13 cellular contexts compared by ENCODE assay signal in the genomic region with DNA sequence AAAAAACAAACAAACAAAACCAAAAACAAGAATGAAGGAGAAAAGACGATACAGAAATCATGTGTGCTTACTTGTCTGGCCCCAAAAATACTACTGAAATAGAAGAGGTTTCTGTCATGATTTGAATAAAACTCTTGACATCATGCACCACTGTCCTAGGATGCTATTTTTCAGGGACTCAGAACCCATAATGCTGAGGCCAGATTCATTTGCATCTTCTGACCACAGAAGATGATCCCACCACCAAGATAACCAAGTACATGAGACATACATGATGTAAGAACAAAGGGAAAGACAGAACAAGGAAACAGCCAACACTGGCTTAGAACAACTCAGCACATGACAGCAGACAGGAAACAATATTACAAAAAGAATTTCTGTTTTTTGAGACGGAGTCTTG. TPM values are rescaled to one million over a fixed set of nuclear protein-coding genes. Genes with fewer than 3 reads are reported as not detected.
DNase-seq lines count a peak whose midpoint lies in the region; ATAC-seq and TF ChIP-seq lines count a peak whose summit lies in the region.
"Had no signal": no experiment of that assay in that cellular context is flagged by ENCODE, and none has a peak within 500 bp of the region (broad histone marks: within the 10 kb centered on the region; RNA-seq: fewer than 3 reads in every experiment).

No MANE protein-coding gene starts in this region.

- H3K4me1 ChIP-seq in colonic mucosa = peaks cover 14% of the 10 kb centered on the region
- H3K4me1 ChIP-seq: A549 had no signal

- H3K36me3 Mint-ChIP-seq in activated CD4-positive, alpha-beta T cell treated with anti-CD3 and anti-CD28 coated beads, Interleukin-2, amount 10 ng/mL, durations not matched to agents 7 days and 5 days (ENCODE audit: low read depth) = peaks cover 53% of the 10 kb centered on the region

- CTCF ChIA-PET in activated CD4-positive, alpha-beta T cell treated with anti-CD3 and anti-CD28 coated beads, Interleukin-2, amount 10 ng/mL, durations not matched to agents 7 days and 5 days (lab: Charles Lee) = no interaction called here

- H3K9ac ChIP-seq in colonic mucosa (ENCODE audit: low read depth in 2 of 2, low read length in 2 of 2) = no peak overlapping the region

- no peaks in the 10 kb centered on the region for H3K27me3 ChIP-seq in colonic mucosa

- H3K27me3 Mint-ChIP-seq in activated CD4-positive, alpha-beta T cell treated with anti-CD3 and anti-CD28 coated beads, Interleukin-2, amount 10 ng/mL, durations not matched to agents 7 days and 5 days = no peaks in the 10 kb centered on the region
- no peaks in the 10 kb centered on the region for H3K27me3 Mint-ChIP-seq in stimulated activated naive CD8-positive, alpha-beta T cell treated with anti-CD3 and anti-CD28 coated beads, Interleukin-15, amount 100 ng/mL, for 72 hours

- H3K27ac ChIP-seq in colonic mucosa = no peak overlapping the region
- H3K27ac ChIP-seq: A549 had no signal

- peaks cover 4% of the 10 kb centered on the region for H3K36me3 ChIP-seq in colonic mucosa

- no peak for TF ChIP-seq CTCF in colonic mucosa (IDR thresholded peaks at IDR 0.05)

- H3K27ac Mint-ChIP-seq in activated CD4-positive, alpha-beta T cell treated with anti-CD3 and anti-CD28 coated beads, Interleukin-2, amount 10 ng/mL, durations not matched to agents 7 days and 5 days = peak overlapping the region; percentile 65
- H3K27ac Mint-ChIP-seq in stimulated activated naive CD8-positive, alpha-beta T cell treated with anti-CD3 and anti-CD28 coated beads, Interleukin-15, amount 100 ng/mL, for 72 hours = peak overlapping the region; percentile 29 to 44

- H3K9me3 ChIP-seq in colonic mucosa = no peaks in the 10 kb centered on the region

- H3K4me1 Mint-ChIP-seq in activated CD4-positive, alpha-beta T cell treated with anti-CD3 and anti-CD28 coated beads, Interleukin-2, amount 10 ng/mL, durations not matched to agents 7 days and 5 days = peaks cover 39% of the 10 kb centered on the region
- H3K4me1 Mint-ChIP-seq in stimulated activated naive CD8-positive, alpha-beta T cell treated with anti-CD3 and anti-CD28 coated beads, Interleukin-15, amount 100 ng/mL, for 72 hours = peaks cover 52% of the 10 kb centered on the region

- no peak for DNase-seq in activated CD4-positive, alpha-beta T cell treated with anti-CD3 and anti-CD28 coated beads, Interleukin-2, amount 10 ng/mL, durations not matched to agents 7 days and 5 days
- no peak for DNase-seq in activated CD4-positive, alpha-beta T cell treated with anti-CD3 and anti-CD28 coated beads, Interleukin-2, amount 50 U/mL, for 4 hours
- DNase-seq in amniotic epithelial cell (ENCODE audit: low read depth) (peak; percentile 82), colonic mucosa (no peak), DMS79 (lab: John Stamatoyannopoulos, UW) (no peak), NCI-H1930 (lab: John Stamatoyannopoulos, UW) (no peak)
- DNase-seq in stimulated activated naive CD8-positive, alpha-beta T cell treated with anti-CD3 and anti-CD28 coated beads, Interleukin-15, amount 100 ng/mL, for 72 hours = peak in 1 of 2 donors; percentile 24
- DNase-seq: central memory CD4-positive, alpha-beta T cell; kidney glomerular epithelial cell; SHP77 treated with DMSO at 0.1 percent for 48 hours had no signal

- peak; percentile 51 for ATAC-seq in HG03439 (IDR thresholded peaks at IDR 0.05; ENCODE audit: unreplicated experiment)
- ATAC-seq in stimulated activated naive CD8-positive, alpha-beta T cell treated with anti-CD3 and anti-CD28 coated beads, Interleukin-15, amount 100 ng/mL, for 72 hours = peak; percentile 69
- ATAC-seq: A549, HepG2 had no signal

- H3K9me3 Mint-ChIP-seq in activated CD4-positive, alpha-beta T cell treated with anti-CD3 and anti-CD28 coated beads, Interleukin-2, amount 10 ng/mL, durations not matched to agents 7 days and 5 days = no peaks in the 10 kb centered on the region
- no peaks in the 10 kb centered on the region for H3K9me3 Mint-ChIP-seq in stimulated activated naive CD8-positive, alpha-beta T cell treated with anti-CD3 and anti-CD28 coated beads, Interleukin-15, amount 100 ng/mL, for 72 hours

- H3K4me3 Mint-ChIP-seq in activated CD4-positive, alpha-beta T cell treated with anti-CD3 and anti-CD28 coated beads, Interleukin-2, amount 10 ng/mL, durations not matched to agents 7 days and 5 days = no peak overlapping the region
- peak overlapping the region; percentile 16 to 65 for H3K4me3 Mint-ChIP-seq in stimulated activated naive CD8-positive, alpha-beta T cell treated with anti-CD3 and anti-CD28 coated beads, Interleukin-15, amount 100 ng/mL, for 72 hours

- intact Hi-C loops in colonic mucosa (cut with DNase I) = no loop called here

- POLR2A ChIA-PET in activated CD4-positive, alpha-beta T cell treated with anti-CD3 and anti-CD28 coated beads, Interleukin-2, amount 10 ng/mL, durations not matched to agents 7 days and 5 days (lab: Charles Lee) = no interaction called here

- no peak overlapping the region for H3K4me3 ChIP-seq in colonic mucosa
- H3K4me3 ChIP-seq: A549 had no signal

RNA-seq across cellular contexts. Expression of a gene that starts 2.5 kb away (rescaled TPM):
- 10 to 100 TPM in 1 of 2 experiments, 1 to 10 TPM in 1; 8.7 to 10.0 TPM for total RNA-seq in activated CD4-positive, alpha-beta T cell treated with anti-CD3 and anti-CD28 coated beads, Interleukin-2, amount 10 ng/mL, durations not matched to agents 7 days and 5 days
- total RNA-seq in colonic mucosa = 10 to 100 TPM; 21.7 to 24.8 TPM

RNA-seq across cellular contexts. Expression of a gene that starts 17.9 kb away (rescaled TPM):
- total RNA-seq in activated CD4-positive, alpha-beta T cell treated with anti-CD3 and anti-CD28 coated beads, Interleukin-2, amount 10 ng/mL, durations not matched to agents 7 days and 5 days = 10 to 100 TPM; 16.2 to 18.4 TPM
- total RNA-seq in colonic mucosa = 10 to 100 TPM; 12.5 to 22.3 TPM

RNA-seq across cellular contexts. Expression of a gene that starts 37.5 kb away (rescaled TPM):
- 10 to 100 TPM; 35.3 to 35.6 TPM for total RNA-seq in activated CD4-positive, alpha-beta T cell treated with anti-CD3 and anti-CD28 coated beads, Interleukin-2, amount 10 ng/mL, durations not matched to agents 7 days and 5 days
- total RNA-seq in colonic mucosa = 10 to 100 TPM; 46.4 to 70.7 TPM

RNA-seq across cellular contexts. Expression of a gene that starts 42.7 kb away (rescaled TPM):
- 10 to 100 TPM; 26.8 to 28.4 TPM for total RNA-seq in activated CD4-positive, alpha-beta T cell treated with anti-CD3 and anti-CD28 coated beads, Interleukin-2, amount 10 ng/mL, durations not matched to agents 7 days and 5 days
- 10 to 100 TPM; 13.1 to 17.6 TPM for total RNA-seq in colonic mucosa
